Comparison of ENCODE assay signal across 1 cellular context in the genomic region with DNA sequence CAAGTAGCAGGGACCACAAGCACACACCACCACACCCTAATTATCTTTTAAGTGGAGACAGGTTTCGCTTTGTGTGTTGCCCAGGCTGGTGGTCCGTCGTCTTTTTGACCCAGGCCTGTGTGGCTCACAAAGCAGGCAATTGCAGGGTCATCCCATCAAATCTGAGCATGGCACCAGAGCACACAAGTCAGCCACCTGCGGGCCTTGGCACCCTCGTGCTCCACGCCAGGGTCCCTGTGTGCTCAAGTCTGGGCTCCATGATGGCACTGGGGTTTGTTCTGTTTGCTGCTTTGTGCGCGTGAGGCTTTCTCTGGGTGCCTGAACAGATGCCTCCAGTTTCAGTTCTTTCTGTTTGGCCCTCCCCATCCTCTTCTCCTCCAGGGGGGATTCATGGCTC.
TF ChIP-seq lines count a peak whose summit lies in the region.

No MANE protein-coding gene starts in this region.

TF ChIP-seq in H1, 55 proteins besides CTCF, POLR2A, EP300 and RAD21:
- TF ChIP-seq, protein P1, sequence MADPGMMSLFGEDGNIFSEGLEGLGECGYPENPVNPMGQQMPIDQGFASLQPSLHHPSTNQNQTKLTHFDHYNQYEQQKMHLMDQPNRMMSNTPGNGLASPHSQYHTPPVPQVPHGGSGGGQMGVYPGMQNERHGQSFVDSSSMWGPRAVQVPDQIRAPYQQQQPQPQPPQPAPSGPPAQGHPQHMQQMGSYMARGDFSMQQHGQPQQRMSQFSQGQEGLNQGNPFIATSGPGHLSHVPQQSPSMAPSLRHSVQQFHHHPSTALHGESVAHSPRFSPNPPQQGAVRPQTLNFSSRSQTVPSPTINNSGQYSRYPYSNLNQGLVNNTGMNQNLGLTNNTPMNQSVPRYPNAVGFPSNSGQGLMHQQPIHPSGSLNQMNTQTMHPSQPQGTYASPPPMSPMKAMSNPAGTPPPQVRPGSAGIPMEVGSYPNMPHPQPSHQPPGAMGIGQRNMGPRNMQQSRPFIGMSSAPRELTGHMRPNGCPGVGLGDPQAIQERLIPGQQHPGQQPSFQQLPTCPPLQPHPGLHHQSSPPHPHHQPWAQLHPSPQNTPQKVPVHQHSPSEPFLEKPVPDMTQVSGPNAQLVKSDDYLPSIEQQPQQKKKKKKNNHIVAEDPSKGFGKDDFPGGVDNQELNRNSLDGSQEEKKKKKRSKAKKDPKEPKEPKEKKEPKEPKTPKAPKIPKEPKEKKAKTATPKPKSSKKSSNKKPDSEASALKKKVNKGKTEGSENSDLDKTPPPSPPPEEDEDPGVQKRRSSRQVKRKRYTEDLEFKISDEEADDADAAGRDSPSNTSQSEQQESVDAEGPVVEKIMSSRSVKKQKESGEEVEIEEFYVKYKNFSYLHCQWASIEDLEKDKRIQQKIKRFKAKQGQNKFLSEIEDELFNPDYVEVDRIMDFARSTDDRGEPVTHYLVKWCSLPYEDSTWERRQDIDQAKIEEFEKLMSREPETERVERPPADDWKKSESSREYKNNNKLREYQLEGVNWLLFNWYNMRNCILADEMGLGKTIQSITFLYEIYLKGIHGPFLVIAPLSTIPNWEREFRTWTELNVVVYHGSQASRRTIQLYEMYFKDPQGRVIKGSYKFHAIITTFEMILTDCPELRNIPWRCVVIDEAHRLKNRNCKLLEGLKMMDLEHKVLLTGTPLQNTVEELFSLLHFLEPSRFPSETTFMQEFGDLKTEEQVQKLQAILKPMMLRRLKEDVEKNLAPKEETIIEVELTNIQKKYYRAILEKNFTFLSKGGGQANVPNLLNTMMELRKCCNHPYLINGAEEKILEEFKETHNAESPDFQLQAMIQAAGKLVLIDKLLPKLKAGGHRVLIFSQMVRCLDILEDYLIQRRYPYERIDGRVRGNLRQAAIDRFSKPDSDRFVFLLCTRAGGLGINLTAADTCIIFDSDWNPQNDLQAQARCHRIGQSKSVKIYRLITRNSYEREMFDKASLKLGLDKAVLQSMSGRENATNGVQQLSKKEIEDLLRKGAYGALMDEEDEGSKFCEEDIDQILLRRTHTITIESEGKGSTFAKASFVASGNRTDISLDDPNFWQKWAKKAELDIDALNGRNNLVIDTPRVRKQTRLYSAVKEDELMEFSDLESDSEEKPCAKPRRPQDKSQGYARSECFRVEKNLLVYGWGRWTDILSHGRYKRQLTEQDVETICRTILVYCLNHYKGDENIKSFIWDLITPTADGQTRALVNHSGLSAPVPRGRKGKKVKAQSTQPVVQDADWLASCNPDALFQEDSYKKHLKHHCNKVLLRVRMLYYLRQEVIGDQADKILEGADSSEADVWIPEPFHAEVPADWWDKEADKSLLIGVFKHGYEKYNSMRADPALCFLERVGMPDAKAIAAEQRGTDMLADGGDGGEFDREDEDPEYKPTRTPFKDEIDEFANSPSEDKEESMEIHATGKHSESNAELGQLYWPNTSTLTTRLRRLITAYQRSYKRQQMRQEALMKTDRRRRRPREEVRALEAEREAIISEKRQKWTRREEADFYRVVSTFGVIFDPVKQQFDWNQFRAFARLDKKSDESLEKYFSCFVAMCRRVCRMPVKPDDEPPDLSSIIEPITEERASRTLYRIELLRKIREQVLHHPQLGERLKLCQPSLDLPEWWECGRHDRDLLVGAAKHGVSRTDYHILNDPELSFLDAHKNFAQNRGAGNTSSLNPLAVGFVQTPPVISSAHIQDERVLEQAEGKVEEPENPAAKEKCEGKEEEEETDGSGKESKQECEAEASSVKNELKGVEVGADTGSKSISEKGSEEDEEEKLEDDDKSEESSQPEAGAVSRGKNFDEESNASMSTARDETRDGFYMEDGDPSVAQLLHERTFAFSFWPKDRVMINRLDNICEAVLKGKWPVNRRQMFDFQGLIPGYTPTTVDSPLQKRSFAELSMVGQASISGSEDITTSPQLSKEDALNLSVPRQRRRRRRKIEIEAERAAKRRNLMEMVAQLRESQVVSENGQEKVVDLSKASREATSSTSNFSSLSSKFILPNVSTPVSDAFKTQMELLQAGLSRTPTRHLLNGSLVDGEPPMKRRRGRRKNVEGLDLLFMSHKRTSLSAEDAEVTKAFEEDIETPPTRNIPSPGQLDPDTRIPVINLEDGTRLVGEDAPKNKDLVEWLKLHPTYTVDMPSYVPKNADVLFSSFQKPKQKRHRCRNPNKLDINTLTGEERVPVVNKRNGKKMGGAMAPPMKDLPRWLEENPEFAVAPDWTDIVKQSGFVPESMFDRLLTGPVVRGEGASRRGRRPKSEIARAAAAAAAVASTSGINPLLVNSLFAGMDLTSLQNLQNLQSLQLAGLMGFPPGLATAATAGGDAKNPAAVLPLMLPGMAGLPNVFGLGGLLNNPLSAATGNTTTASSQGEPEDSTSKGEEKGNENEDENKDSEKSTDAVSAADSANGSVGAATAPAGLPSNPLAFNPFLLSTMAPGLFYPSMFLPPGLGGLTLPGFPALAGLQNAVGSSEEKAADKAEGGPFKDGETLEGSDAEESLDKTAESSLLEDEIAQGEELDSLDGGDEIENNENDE (IDR thresholded peaks at IDR 0.05; ENCODE audit: insufficient replicate concordance, low read length) = no peak
- 0 out of 2 replicates have a peak, but pooled peaks have one; percentile 4 for TF ChIP-seq POLR2AphosphoS5 (IDR thresholded peaks at IDR 0.05; ENCODE audit: low read depth, low read length)
